8 cellular contexts compared by ENCODE assay signal in the genomic region with DNA sequence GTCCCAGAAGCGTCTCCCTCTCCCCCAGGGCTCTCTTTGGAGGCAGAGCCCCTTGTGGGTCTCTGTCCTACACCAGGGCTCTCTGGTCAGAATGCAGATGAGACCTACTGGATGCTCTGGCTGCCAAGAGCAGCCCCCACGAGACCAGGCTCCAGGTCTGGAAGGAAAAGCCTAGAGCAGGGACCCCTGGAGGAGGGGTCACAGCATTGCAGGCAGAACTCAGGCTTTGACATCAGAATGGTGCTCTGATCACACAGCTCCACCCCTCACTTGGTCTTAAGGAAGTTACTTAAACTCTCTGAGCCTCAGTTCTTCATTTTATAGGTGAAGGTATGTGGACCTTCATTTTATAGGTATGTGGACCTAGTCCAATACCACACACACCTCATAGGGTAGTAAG.
DNase-seq lines count a peak whose midpoint lies in the region; ATAC-seq and TF ChIP-seq lines count a peak whose summit lies in the region.

No MANE protein-coding gene starts in this region.

- TF ChIP-seq CTCF in esophagus squamous epithelium (IDR thresholded peaks at IDR 0.05) (peak in 1 of 6 experiments; percentile 18), spleen (IDR thresholded peaks at IDR 0.05 in 8 of 11, conservative IDR thresholded peaks at IDR 0.05 in 3 of 11) (peak in 1 of 11 experiments; percentile 20)

- H3K27me3 ChIP-seq in esophagus squamous epithelium = no peaks in the 10 kb centered on the region
- no peaks in the 10 kb centered on the region for H3K27me3 ChIP-seq in spleen (replicated peaks in 1 of 7)

- H3K9me3 ChIP-seq in esophagus squamous epithelium (no peaks in the 10 kb centered on the region), spleen (no peaks in the 10 kb centered on the region)

- no peaks in the 10 kb centered on the region for H3K36me3 ChIP-seq in esophagus squamous epithelium
- H3K36me3 ChIP-seq in spleen = no peaks in the 10 kb centered on the region

- H3K27ac ChIP-seq in esophagus squamous epithelium (peak overlapping the region in 3 of 4 donors; percentile 61 to 69 (median 62)), spleen (peak overlapping the region in 6 of 8 donors; percentile 17 to 64 (median 48))

- ATAC-seq in GM19023 (IDR thresholded peaks at IDR 0.05; ENCODE audit: unreplicated experiment) = no peak

- in situ Hi-C loops in G401 (cut with HindIII; ENCODE audit: low sequenced_read_pairs) = no loop called here

- WGBS in esophagus squamous epithelium, 2 donors = 40 to 83% methylated on average over 1 of the region's 2 CpGs
- 45 to 62% (median 54%) methylated on average over 2 of the region's 2 CpGs for WGBS in spleen, 5 donors

- DNase-seq in SKM-1 treated with dmso at 0.1 percent for 144 hours (lab: John Stamatoyannopoulos, UW; ENCODE audit: unreplicated experiment) (peak; percentile 31), SKM-1 (lab: John Stamatoyannopoulos, UW; ENCODE audit: unreplicated experiment) (no peak), NOMO-1 treated with DMSO at 0.1 percent for 48 hours (lab: John Stamatoyannopoulos, UW; ENCODE audit: unreplicated experiment) (peak; percentile 58), esophagus squamous epithelium (lab: John Stamatoyannopoulos, UW) (no peak), spleen (no peak), cerebellar nuclear complex (lab: John Stamatoyannopoulos, UW) (no peak), G401 (ENCODE audit: low spot score) (no peak)

- H3K4me1 ChIP-seq in esophagus squamous epithelium (peaks cover 21 to 79% (median 46%) of the 10 kb centered on the region in 3 donors), spleen (peaks cover 23 to 86% (median 56%) of the 10 kb centered on the region in 6 donors)

- H3K4me3 ChIP-seq in esophagus squamous epithelium (no peak overlapping the region), spleen (no peak overlapping the region)

- intact Hi-C loops in esophagus squamous epithelium (cut with DNase I) (no loop called here), spleen (cut with DNase I; ENCODE audit: low total_unique reads) (no loop called here)

- TF ChIP-seq POLR2A in esophagus squamous epithelium (IDR thresholded peaks at IDR 0.05) (no peak), spleen (IDR thresholded peaks at IDR 0.05) (no peak)

Comparison
In these comparisons a context has a peak if more than half of its experiments do, and no peak if none do; other contexts are left out.
1. DNase-seq: peak in SKM-1 treated with dmso at 0.1 percent for 144 hours (single experiment) and NOMO-1 treated with DMSO at 0.1 percent for 48 hours (single experiment); none in SKM-1 (single experiment), esophagus squamous epithelium (single experiment), spleen (single experiment), cerebellar nuclear complex (0 of 2) and G401 (single experiment).